30 cellular contexts compared by ENCODE assay signal in genomic region chr1:164452549-164452948, GRCh38.
"Had no signal": no experiment of that assay in that cellular context is flagged by ENCODE, and none has a peak within 500 bp of the region (broad histone marks: within the 10 kb centered on the region; RNA-seq: fewer than 3 reads in every experiment).

No MANE protein-coding gene starts in this region.

- H3K4me3 ChIP-seq: adrenal gland, ascending aorta, breast epithelium, colonic mucosa, dorsolateral prefrontal cortex, esophagus muscularis mucosa, gastrocnemius medialis, left ventricle myocardium inferior, sigmoid colon, smooth muscle cell, transverse colon had no signal

- H3K27ac ChIP-seq: adrenal gland, ascending aorta, breast epithelium, colonic mucosa, dorsolateral prefrontal cortex, esophagus muscularis mucosa, gastrocnemius medialis, left ventricle myocardium inferior, sigmoid colon, transverse colon had no signal

- H3K9me3 ChIP-seq: adrenal gland, breast epithelium, colonic mucosa, gastrocnemius medialis, transverse colon had no signal

- DNase-seq: activated B cell treated with CpG ODN at 0.5 μM for 24 hours; activated CD4-positive, alpha-beta T cell treated with anti-CD3 and anti-CD28 coated beads for 4 hours; activated CD4-positive, alpha-beta T cell treated with anti-CD3 and anti-CD28 coated beads, Interleukin-2, amount 50 U/mL, for 48 hours; activated CD8-positive, alpha-beta memory T cell treated with anti-CD3 and anti-CD28 coated beads, Interleukin-2, amount 50 U/mL, for 48 hours; activated naive CD4-positive, alpha-beta T cell; activated T-cell treated with anti-CD3 and anti-CD28 coated beads, Interleukin-2, amount 50 U/mL, for 4 hours; adrenal gland; colonic mucosa; dorsolateral prefrontal cortex; effector memory CD8-positive, alpha-beta T cell; gastrocnemius medialis; head of caudate nucleus; hypothalamus; left ventricle myocardium inferior; midbrain; natural killer cell; retina; sigmoid colon; stimulated activated CD4-positive, alpha-beta T cell treated with anti-CD3 and anti-CD28 coated beads, Interleukin-2, amount 100 ng/mL, for 48 hours; stimulated activated CD8-positive, alpha-beta memory T cell treated with anti-CD3 and anti-CD28 coated beads, Interleukin-4, amount 100 ng/mL, for 48 hours; stimulated activated naive B cell treated with anti-CD40 and anti-IgM and Interleukin-4, amounts not matched to agents 10 μg/mL and 1 μg/mL and 100 μg/mL, for 72 hours; transverse colon had no signal

- H3K4me2 ChIP-seq: smooth muscle cell had no signal

- H3K27me3 ChIP-seq: adrenal gland, ascending aorta, breast epithelium, colonic mucosa, dorsolateral prefrontal cortex, esophagus muscularis mucosa, gastrocnemius medialis, sigmoid colon, transverse colon had no signal

- H3K27ac Mint-ChIP-seq: activated B cell treated with CpG ODN at 0.5 μM for 24 hours; activated naive CD8-positive, alpha-beta T cell; activated T-helper 2 cell treated with anti-CD3 and anti-CD28 coated beads, Interferon-gamma antibody, Interleukin-2, Interleukin-4, amounts not matched to agents 10 μg/mL and 5 μg/mL and 100 μg/mL, durations not matched to agents 14 hours and 24 hours and 36 hours; effector memory CD8-positive, alpha-beta T cell; natural killer cell; progenitor cell of endocrine pancreas; stimulated activated naive B cell treated with anti-CD40 and anti-IgM and Interleukin-4, amounts not matched to agents 10 μg/mL and 1 μg/mL and 100 μg/mL, for 72 hours had no signal

- H3K27me3 Mint-ChIP-seq: activated B cell treated with CpG ODN at 0.5 μM for 24 hours; central memory CD8-positive, alpha-beta T cell; effector memory CD8-positive, alpha-beta T cell; progenitor cell of endocrine pancreas; stimulated activated naive B cell treated with anti-CD40 and anti-IgM and Interleukin-4, amounts not matched to agents 10 μg/mL and 1 μg/mL and 100 μg/mL, for 72 hours had no signal

- H3K4me3 Mint-ChIP-seq: activated B cell treated with CpG ODN at 0.5 μM for 24 hours; activated naive CD8-positive, alpha-beta T cell; activated T-cell treated with anti-CD3 and anti-CD28 coated beads, Interleukin-2, amount 50 U/mL, for 4 hours; central memory CD8-positive, alpha-beta T cell; effector memory CD8-positive, alpha-beta T cell; natural killer cell; stimulated activated naive B cell treated with anti-CD40 and anti-IgM and Interleukin-4, amounts not matched to agents 10 μg/mL and 1 μg/mL and 100 μg/mL, for 72 hours had no signal

- ATAC-seq: activated T-cell treated with anti-CD3 and anti-CD28 coated beads, Interleukin-2, amount 50 U/mL, for 4 hours; effector memory CD8-positive, alpha-beta T cell; gastrocnemius medialis; natural killer cell; stimulated activated naive B cell treated with anti-CD40 and anti-IgM and Interleukin-4, amounts not matched to agents 10 μg/mL and 1 μg/mL and 100 μg/mL, for 72 hours had no signal

- H3K36me3 Mint-ChIP-seq: activated naive CD8-positive, alpha-beta T cell; natural killer cell; stimulated activated naive B cell treated with anti-CD40 and anti-IgM and Interleukin-4, amounts not matched to agents 10 μg/mL and 1 μg/mL and 100 μg/mL, for 72 hours had no signal

- H3K4me1 ChIP-seq: adrenal gland, ascending aorta, breast epithelium, colonic mucosa, esophagus muscularis mucosa, gastrocnemius medialis, left ventricle myocardium inferior, sigmoid colon, transverse colon had no signal

- H3K36me3 ChIP-seq: adrenal gland, ascending aorta, breast epithelium, colonic mucosa, esophagus muscularis mucosa, gastrocnemius medialis, left ventricle myocardium inferior, sigmoid colon, transverse colon had no signal

- H3K4me1 Mint-ChIP-seq: activated B cell treated with CpG ODN at 0.5 μM for 24 hours; central memory CD8-positive, alpha-beta T cell; natural killer cell; stimulated activated naive B cell treated with anti-CD40 and anti-IgM and Interleukin-4, amounts not matched to agents 10 μg/mL and 1 μg/mL and 100 μg/mL, for 72 hours had no signal
